In the genomic region with DNA sequence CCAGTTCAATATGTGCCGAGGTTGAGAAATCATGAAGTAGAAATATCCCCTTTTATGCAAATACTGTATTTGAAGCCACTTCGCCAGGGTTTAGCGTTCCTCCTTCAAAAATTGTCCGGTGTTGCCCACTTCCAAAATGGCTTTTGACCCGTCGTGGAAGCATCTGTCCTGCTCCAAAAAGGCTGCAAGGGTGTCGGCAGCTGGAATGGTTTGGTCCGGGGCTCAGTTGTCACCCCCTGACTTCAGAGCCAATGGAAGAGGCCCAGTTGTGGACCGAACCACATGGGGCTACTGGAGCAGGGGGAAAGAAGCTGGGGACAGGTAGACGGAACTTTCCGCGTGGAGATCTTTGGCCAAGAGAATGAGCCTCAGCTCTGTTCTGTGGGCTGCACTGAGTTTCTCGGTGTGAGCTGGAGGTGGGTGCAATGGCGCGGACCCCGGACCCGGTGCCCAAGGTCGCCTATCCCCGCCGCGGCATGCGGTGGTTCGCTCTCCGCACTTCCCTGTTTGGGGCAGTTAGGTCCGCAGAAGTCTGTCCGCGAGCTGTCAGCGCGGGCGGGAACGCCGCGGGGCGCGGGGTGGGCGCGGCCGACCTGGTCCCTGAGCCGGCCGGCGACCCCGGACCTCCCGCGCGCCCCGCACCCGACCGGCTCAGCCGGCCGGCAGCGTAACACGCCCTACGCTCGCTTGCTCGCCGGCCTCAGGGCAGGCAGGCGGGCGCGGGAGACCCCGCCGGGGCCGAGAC, we compare ENCODE assay signal across 8 cellular contexts.
DNase-seq lines count a peak whose midpoint lies in the region; ATAC-seq, FAIRE-seq and TF ChIP-seq lines count a peak whose summit lies in the region.

A gene (plus strand): TSS at position 527 of the 745 bp plus-strand sequence. CDS start 259 bp downstream, outside the sequence.

- no peaks in the 10 kb centered on the region for H3K9me3 ChIP-seq in effector memory CD4-positive, alpha-beta T cell (ENCODE audit: control insufficient read depth, low read length)

- TF ChIP-seq CTCF in C4-2B (conservative IDR thresholded peaks at IDR 0.05), result no peak

- peak within 1 kb of the TSS; percentile 82 for H3K27ac ChIP-seq in C4-2B
- peak within 1 kb of the TSS; percentile 75 for H3K27ac ChIP-seq in effector memory CD4-positive, alpha-beta T cell (ENCODE audit: insufficient read depth, low read length, poor library complexity, severe bottlenecking)

- peak; percentile 49 for ATAC-seq in GM19463 (IDR thresholded peaks at IDR 0.05; ENCODE audit: unreplicated experiment)

- H3K4me1 ChIP-seq in effector memory CD4-positive, alpha-beta T cell (ENCODE audit: control insufficient read depth, insufficient read depth, low read length, poor library complexity, severe bottlenecking), result peaks cover 3% of the 10 kb centered on the region

- DNase-seq in HTR-8/SVneo (ENCODE audit: insufficient read length, low spot score) (peak; percentile 94), NOMO-1 treated with DMSO at 0.1 percent for 48 hours (lab: John Stamatoyannopoulos, UW; ENCODE audit: unreplicated experiment) (peak; percentile 90), medulla oblongata (ENCODE audit: extremely low spot score) (peak; percentile 96)
- peak; percentile 73 to 75 for DNase-seq in activated CD8-positive, alpha-beta memory T cell treated with anti-CD3 and anti-CD28 coated beads for 4 hours (ENCODE audit: low read depth in 2 of 2)
- DNase-seq in effector memory CD4-positive, alpha-beta T cell, result peak; percentile 75 to 86 (median 86)
- DNase-seq in stimulated activated CD4-positive, alpha-beta T cell treated with anti-CD3 and anti-CD28 coated beads, TNF-alpha, amount 100 ng/mL, for 48 hours (ENCODE audit: low read depth in 3 of 3), result peak; percentile 72 to 84 (median 72)

- no peaks in the 10 kb centered on the region for H3K27me3 ChIP-seq in effector memory CD4-positive, alpha-beta T cell (replicated peaks; ENCODE audit: control insufficient read depth, insufficient read depth, low read length, poor library complexity, severe bottlenecking)

- peaks cover 4% of the 10 kb centered on the region for H3K36me3 ChIP-seq in effector memory CD4-positive, alpha-beta T cell (ENCODE audit: control insufficient read depth, insufficient read depth, low read length)

- FAIRE-seq in HTR-8/SVneo (lab: Jason Lieb, UNC), result no peak

- peak within 1 kb of the TSS; percentile 73 for H3K4me3 ChIP-seq in effector memory CD4-positive, alpha-beta T cell (ENCODE audit: insufficient read depth, low read depth, low read length, poor library complexity, severe bottlenecking)

Comparison
In these comparisons a context has a peak if more than half of its experiments do, and no peak if none do; other contexts are left out.
1. Peak in every context shown above with its lines: DNase-seq, ATAC-seq, H3K4me3 ChIP-seq and H3K27ac ChIP-seq.